In genomic region chr22:39040538-39041296, GRCh38 we compare ENCODE assay signal across 8 cellular contexts. TPM values are rescaled to one million over a fixed set of nuclear protein-coding genes. Genes with fewer than 3 reads are reported as not detected.
DNase-seq lines count a peak whose midpoint lies in the region; ATAC-seq and TF ChIP-seq lines count a peak whose summit lies in the region.
"Not testable (repeated sequence)": the region's sequence is repeated elsewhere in the genome, so short reads cannot be mapped to it uniquely, and the experiment has no call there.

TSS of gene APOBEC3F (plus strand) at chr22:39040864. CDS start at chr22:39040961, 97 bp downstream.

- TF ChIP-seq CTCF in left lung (IDR thresholded peaks at IDR 0.05), result not testable (repeated sequence)

- not testable (repeated sequence) for H3K9me3 ChIP-seq in left lung

- H3K4me3 ChIP-seq in left lung, result peak within 1 kb of the TSS; percentile 53 to 57

- POLR2A ChIA-PET in activated CD8-positive, alpha-beta memory T cell treated with anti-CD3 and anti-CD28 coated beads for 36 hours (lab: Charles Lee), result not testable (repeated sequence)

- CTCF ChIA-PET in activated CD8-positive, alpha-beta memory T cell treated with anti-CD3 and anti-CD28 coated beads for 36 hours (lab: Charles Lee), result not testable (repeated sequence)

- ATAC-seq in HG03095 (IDR thresholded peaks at IDR 0.05; ENCODE audit: unreplicated experiment) (peak; percentile 83), left lung (peak; percentile 97)

- peaks cover 0 to 13% of the 10 kb centered on the region in 2 donors for H3K36me3 ChIP-seq in left lung

- peaks cover 9 to 17% of the 10 kb centered on the region in 2 donors for H3K4me1 ChIP-seq in left lung

- H3K27me3 ChIP-seq in left lung, result not testable (repeated sequence)

- peak within 1 kb of the TSS; percentile 86 to 91 for H3K27ac ChIP-seq in left lung

- intact Hi-C loops in left lung (cut with DNase I), result not testable (repeated sequence)

- TF ChIP-seq POLR2A in GM19099 (IDR thresholded peaks at IDR 0.05; ENCODE audit: extremely low read depth, insufficient read length, low read depth), result peak; percentile 46

- DNase-seq in AML-193 (lab: John Stamatoyannopoulos, UW), result peak; percentile 1 to 33
- DNase-seq in NOMO-1 treated with DMSO at 0.1 percent for 48 hours (lab: John Stamatoyannopoulos, UW; ENCODE audit: unreplicated experiment), result peak; percentile 38
- peak; percentile 66 for DNase-seq in ecto neural progenitor cell (ENCODE audit: low spot score)
- DNase-seq in left lung, result peak; percentile 69 to 86
- DNase-seq in stimulated activated CD4-positive, alpha-beta T cell treated with anti-CD3 and anti-CD28 coated beads, Interleukin-1b, Interleukin-23, amount 100 ng/mL, for 4 hours (ENCODE audit: low read depth in 2 of 2), result peak; percentile 39 to 50

RNA-seq across cellular contexts. Expression of gene APOBEC3F, which starts in this region (rescaled TPM):
- 10 to 100 TPM; 28.6 to 30.0 TPM for total RNA-seq in activated CD8-positive, alpha-beta memory T cell treated with anti-CD3 and anti-CD28 coated beads for 36 hours
- 10 to 100 TPM; 11.2 to 12.4 TPM for total RNA-seq in left lung

Comparison
In these comparisons a context has a peak if more than half of its experiments do, and no peak if none do; other contexts are left out.
1. Peak in every context shown above with its lines: DNase-seq, ATAC-seq, H3K4me3 ChIP-seq and H3K27ac ChIP-seq.
2. DNase-seq: peak in every context shown above with its lines; median percentile 78 in left lung; 66 in ecto neural progenitor cell; 44 in stimulated activated CD4-positive, alpha-beta T cell treated with anti-CD3 and anti-CD28 coated beads, Interleukin-1b, Interleukin-23, amount 100 ng/mL, for 4 hours; 38 in NOMO-1 treated with DMSO at 0.1 percent for 48 hours; 17 in AML-193.